In genomic region chr22:24965822-24966626, GRCh38 we compare ENCODE assay signal across 1 cellular context.
TF ChIP-seq lines count a peak whose summit lies in the region.

No MANE protein-coding gene starts in this region.

TF ChIP-seq in GM12878, 131 proteins besides CTCF, POLR2A, EP300 and RAD21 (continued from another document):
- TF ChIP-seq BCLAF1 (IDR thresholded peaks at IDR 0.05): no peak
- TF ChIP-seq MEF2B (IDR thresholded peaks at IDR 0.05; ENCODE audit: partially characterized antibody, poor library complexity, severe bottlenecking): no peak
TF ChIP-seq in GM12878: peak in this region for 0.
